In the genomic region with DNA sequence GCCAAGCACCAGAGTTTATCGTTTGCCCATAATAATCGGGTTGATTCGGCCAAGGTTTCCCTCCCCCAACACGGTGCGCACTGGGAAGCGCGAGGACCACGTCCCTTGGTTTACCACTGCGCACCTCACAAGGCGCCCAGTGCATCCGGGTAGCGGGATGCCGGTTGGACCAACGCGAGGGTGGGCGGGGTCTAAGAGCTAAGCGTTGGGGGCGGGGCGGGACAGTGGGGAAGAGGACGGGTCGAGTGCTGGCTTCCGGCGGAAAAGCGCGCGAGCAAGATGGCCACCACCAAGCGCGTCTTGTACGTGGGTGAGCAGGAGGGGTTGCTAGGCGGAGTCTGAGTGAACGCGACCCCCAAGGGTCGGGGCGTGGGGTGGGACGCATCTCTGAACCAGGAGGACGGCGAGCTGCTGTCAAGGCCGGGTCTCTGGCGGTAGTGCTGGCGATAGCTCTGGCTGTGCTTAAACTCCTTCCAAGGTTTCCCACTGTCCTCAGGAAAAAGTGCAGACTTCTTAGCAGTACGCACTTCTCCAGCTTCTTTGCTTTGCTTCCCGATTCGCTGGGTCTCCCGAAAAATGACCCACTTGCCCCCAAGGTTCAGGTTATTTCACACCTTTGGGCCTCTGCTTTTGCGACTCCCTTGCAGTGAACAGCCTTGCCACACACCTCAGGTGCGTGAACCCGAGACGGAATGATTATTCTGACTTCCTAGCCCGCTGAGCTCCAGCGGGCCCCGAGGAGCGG, we compare ENCODE assay signal across 8 cellular contexts. TPM values are rescaled to one million over a fixed set of nuclear protein-coding genes. Genes with fewer than 3 reads are reported as not detected.
DNase-seq lines count a peak whose midpoint lies in the region; ATAC-seq and TF ChIP-seq lines count a peak whose summit lies in the region.

A gene (plus strand): TSS at position 261 of the 745 bp plus-strand sequence. CDS start 19 bp downstream, at position 280.

- peaks cover 4 to 35% of the 10 kb centered on the region in 2 donors for H3K36me3 ChIP-seq in left lung

- peaks cover 0 to 30% of the 10 kb centered on the region in 2 donors for H3K27me3 ChIP-seq in left lung

- no peaks in the 10 kb centered on the region for H3K9me3 ChIP-seq in left lung

- peak within 1 kb of the TSS; percentile 57 to 78 for H3K4me3 ChIP-seq in left lung

- no peak for TF ChIP-seq CTCF in left lung (IDR thresholded peaks at IDR 0.05)

- H3K27ac ChIP-seq in left lung = peak within 1 kb of the TSS in 1 of 2 donors; percentile 78

- peaks cover 6% of the 10 kb centered on the region for H3K9me3 Mint-ChIP-seq in dendritic cell treated with granulocyte-macrophage colony-stimulating factor and Interleukin-4, amounts not matched to agents 40 ng/mL and 50 ng/mL, for 4 days

- intact Hi-C loops in dendritic cell treated with granulocyte-macrophage colony-stimulating factor and Interleukin-4, amounts not matched to agents 40 ng/mL and 50 ng/mL, for 4 days (cut with micrococcal nuclease) = no loop called here
- intact Hi-C loops in left lung (cut with DNase I) = no loop called here

- peaks cover 13% of the 10 kb centered on the region for H3K4me1 Mint-ChIP-seq in dendritic cell treated with granulocyte-macrophage colony-stimulating factor and Interleukin-4, amounts not matched to agents 40 ng/mL and 50 ng/mL, for 4 days (ENCODE audit: low read depth)

- peaks cover 23% of the 10 kb centered on the region for H3K27me3 Mint-ChIP-seq in dendritic cell treated with granulocyte-macrophage colony-stimulating factor and Interleukin-4, amounts not matched to agents 40 ng/mL and 50 ng/mL, for 4 days

- TF ChIP-seq POLR2A in GM19193 (IDR thresholded peaks at IDR 0.05; ENCODE audit: extremely low read depth, insufficient read depth, insufficient read length) = peak; percentile 93

- peaks cover 52% of the 10 kb centered on the region for H3K36me3 Mint-ChIP-seq in dendritic cell treated with granulocyte-macrophage colony-stimulating factor and Interleukin-4, amounts not matched to agents 40 ng/mL and 50 ng/mL, for 4 days (ENCODE audit: low read depth)

- peak within 1 kb of the TSS; percentile 91 for H3K27ac Mint-ChIP-seq in dendritic cell treated with granulocyte-macrophage colony-stimulating factor and Interleukin-4, amounts not matched to agents 40 ng/mL and 50 ng/mL, for 4 days

- H3K4me1 ChIP-seq in left lung = peaks cover 10 to 21% of the 10 kb centered on the region in 2 donors

- peak within 1 kb of the TSS; percentile 89 for H3K4me3 Mint-ChIP-seq in dendritic cell treated with granulocyte-macrophage colony-stimulating factor and Interleukin-4, amounts not matched to agents 40 ng/mL and 50 ng/mL, for 4 days

- peak; percentile 78 for ATAC-seq in HG03520 (IDR thresholded peaks at IDR 0.05; ENCODE audit: unreplicated experiment)
- peak; percentile 99 for ATAC-seq in left lung

- DNase-seq in AG08395 (ENCODE audit: low spot score) (peak; percentile 94), NCI-H774 (lab: John Stamatoyannopoulos, UW) (peak; percentile 99), left lung (peak; percentile 94 to 98)
- peak; percentile 94 to 96 for DNase-seq in activated CD4-positive, alpha-beta T cell treated with anti-CD3 and anti-CD28 coated beads, Interleukin-2, amount 50 U/mL, for 24 hours (ENCODE audit: low read depth in 1 of 2, low spot score in 1 of 2)
- peak; percentile 95 for DNase-seq in stimulated activated CD4-positive, alpha-beta T cell treated with anti-CD3 and anti-CD28 coated beads, Interleukin-2, amount 100 ng/mL, for 4 hours (ENCODE audit: low read depth)

RNA-seq across cellular contexts. Expression of the gene that starts here (rescaled TPM):
- total RNA-seq in left lung = 10 to 100 TPM; 34.2 to 36.3 TPM
